ENCODE assay signal across 11 cellular contexts in the genomic region with DNA sequence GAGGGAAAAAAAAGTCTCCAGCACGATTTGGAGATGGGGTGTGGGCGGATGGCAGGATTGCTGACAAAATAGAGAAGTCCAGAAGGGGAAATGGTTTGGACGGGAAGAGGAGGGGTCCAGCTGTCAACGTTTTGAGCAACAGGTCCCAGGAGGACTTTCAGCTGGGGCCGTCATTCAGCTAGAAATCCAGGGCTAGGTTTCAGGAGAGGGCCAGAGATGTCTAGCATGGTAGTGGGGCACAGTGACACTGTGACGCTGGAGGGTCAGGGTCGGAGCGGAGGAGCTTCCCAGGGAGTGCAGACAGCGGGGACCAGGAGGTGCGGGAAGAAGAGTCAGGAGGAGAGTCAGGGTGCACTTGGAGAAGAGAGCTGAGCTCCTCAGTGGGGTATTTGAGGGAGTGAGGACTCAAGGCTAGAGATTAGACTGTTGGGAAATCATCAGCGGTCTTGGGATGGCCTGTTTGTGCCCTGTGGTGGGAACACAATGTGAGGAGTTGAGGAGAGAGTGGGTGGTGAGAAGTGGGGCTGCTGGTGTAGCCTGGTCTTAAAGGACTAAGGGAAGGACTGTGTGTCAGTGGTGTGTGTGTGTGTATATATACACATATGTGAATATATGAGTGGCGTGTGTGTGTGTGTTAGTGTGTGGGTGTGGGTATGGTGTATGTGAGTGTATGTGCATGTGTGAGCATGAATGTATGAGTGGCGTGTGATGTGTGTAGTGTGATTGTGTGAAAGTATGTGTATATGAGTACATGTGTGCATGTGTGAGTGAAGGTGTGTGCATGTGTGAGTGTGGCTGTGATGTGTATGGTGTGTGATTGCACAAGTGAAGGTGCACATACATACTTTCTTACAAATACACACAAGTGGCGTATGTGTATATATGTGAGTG. TPM values are rescaled to one million over a fixed set of nuclear protein-coding genes. Genes with fewer than 3 reads are reported as not detected.
DNase-seq lines count a peak whose midpoint lies in the region; ATAC-seq and TF ChIP-seq lines count a peak whose summit lies in the region.
"Had no signal": no experiment of that assay in that cellular context is flagged by ENCODE, and none has a peak within 500 bp of the region (broad histone marks: within the 10 kb centered on the region; RNA-seq: fewer than 3 reads in every experiment).

No MANE protein-coding gene starts in this region.

- H3K79me2 ChIP-seq in mesendoderm (ENCODE audit: control insufficient read depth, insufficient read depth, low read length), result peaks cover 58% of the 10 kb centered on the region

- H3K9me3 ChIP-seq in colonic mucosa, result no peaks in the 10 kb centered on the region
- no peaks in the 10 kb centered on the region for H3K9me3 ChIP-seq in upper lobe of right lung

- H3K4ac ChIP-seq in mesendoderm (ENCODE audit: low read depth, low read length), result no peak overlapping the region

- no peak overlapping the region for H3K27ac Mint-ChIP-seq in activated naive CD4-positive, alpha-beta T cell treated with anti-CD3 and anti-CD28 coated beads, Interleukin-2, amount 50 U/mL, for 72 hours
- H3K27ac Mint-ChIP-seq: mesothelial cell of epicardium, T-cell had no signal

- H2BK120ac ChIP-seq in mesendoderm (ENCODE audit: low read depth, low read length), result no peak overlapping the region

- WGBS in mesendoderm (ENCODE audit: extremely low coverage, insufficient coverage, low lambda C conversion rate), result 100% methylated on average over 2 of the region's 14 CpGs

- H3K9ac ChIP-seq in colonic mucosa (ENCODE audit: low read depth in 2 of 2, low read length in 2 of 2) (peak overlapping the region in 1 of 2 donors; percentile 2), mesendoderm (ENCODE audit: low read length) (peak overlapping the region; percentile 38)

- H3K27me3 ChIP-seq in colonic mucosa (no peaks in the 10 kb centered on the region), mesendoderm (ENCODE audit: insufficient read depth, low read length, poor library complexity) (no peaks in the 10 kb centered on the region), upper lobe of right lung (no peaks in the 10 kb centered on the region)

- no peak overlapping the region for H4K8ac ChIP-seq in mesendoderm (ENCODE audit: low read depth, low read length)

- no peak overlapping the region for H4K5ac ChIP-seq in mesendoderm (ENCODE audit: low read length)

- H3K9me3 Mint-ChIP-seq in activated naive CD4-positive, alpha-beta T cell treated with anti-CD3 and anti-CD28 coated beads, Interleukin-2, amount 50 U/mL, for 72 hours, result no peaks in the 10 kb centered on the region
- H3K9me3 Mint-ChIP-seq: activated T-cell treated with anti-CD3 and anti-CD28 coated beads, Interleukin-2, amount 50 U/mL, for 4 hours; mesothelial cell of epicardium; T-cell had no signal

- TF ChIP-seq CTCF in colonic mucosa (IDR thresholded peaks at IDR 0.05), result no peak
- no peak for TF ChIP-seq CTCF in upper lobe of right lung (IDR thresholded peaks at IDR 0.05)

- peaks cover 31% of the 10 kb centered on the region for H3K79me1 ChIP-seq in mesendoderm (ENCODE audit: low read length)

- DNase-seq in SIG-M5 treated with dmso at 0.1 percent for 504 hours (lab: John Stamatoyannopoulos, UW; ENCODE audit: unreplicated experiment) (peak; percentile 73), SIG-M5 (lab: John Stamatoyannopoulos, UW) (no peak), colonic mucosa (no peak), mesendoderm (no peak), upper lobe of right lung (peak; percentile 68)
- no peak for DNase-seq in effector CD8-positive, alpha-beta T cell (lab: John Stamatoyannopoulos, UW)
- no peak for DNase-seq in activated naive CD4-positive, alpha-beta T cell treated with anti-CD3 and anti-CD28 coated beads, Interleukin-2, amount 50 U/mL, for 72 hours (ENCODE audit: low spot score in 2 of 2)
- DNase-seq: activated T-cell treated with anti-CD3 and anti-CD28 coated beads, Interleukin-2, amount 50 U/mL, for 4 hours had no signal

- H3K4me1 ChIP-seq in colonic mucosa (peaks cover 7% of the 10 kb centered on the region), mesendoderm (ENCODE audit: control insufficient read depth, low read depth, low read length) (peaks cover 17% of the 10 kb centered on the region), upper lobe of right lung (peaks cover 51% of the 10 kb centered on the region)

- H3K27ac ChIP-seq in colonic mucosa, result peak overlapping the region; percentile 43
- H3K27ac ChIP-seq in mesendoderm (ENCODE audit: low read depth, low read length), result no peak overlapping the region
- peak overlapping the region; percentile 99 for H3K27ac ChIP-seq in upper lobe of right lung

- ATAC-seq in upper lobe of right lung (peak; percentile 1), HG03135 (IDR thresholded peaks at IDR 0.05; ENCODE audit: unreplicated experiment) (no peak)
- no peak for ATAC-seq in activated naive CD4-positive, alpha-beta T cell treated with anti-CD3 and anti-CD28 coated beads, Interleukin-2, amount 50 U/mL, for 72 hours

- H2BK5ac ChIP-seq in mesendoderm (ENCODE audit: low read length), result peak overlapping the region; percentile 45

- no peak overlapping the region for H2BK15ac ChIP-seq in mesendoderm (replicated peaks; ENCODE audit: low read depth)

- H3K56ac ChIP-seq in mesendoderm (ENCODE audit: low read length), result peak overlapping the region; percentile 46

- H3K36me3 ChIP-seq in colonic mucosa (no peaks in the 10 kb centered on the region), mesendoderm (ENCODE audit: control insufficient read depth, insufficient read depth, low read length) (peaks cover 21% of the 10 kb centered on the region), upper lobe of right lung (peaks cover 45% of the 10 kb centered on the region)

- no peak overlapping the region for H2AK5ac ChIP-seq in mesendoderm (ENCODE audit: low read length)

- H3K18ac ChIP-seq in mesendoderm (ENCODE audit: low read length), result no peak overlapping the region

- H3K4me3 ChIP-seq in colonic mucosa, result peak overlapping the region; percentile 89
- no peak overlapping the region for H3K4me3 ChIP-seq in mesendoderm (ENCODE audit: low read length)
- H3K4me3 ChIP-seq in upper lobe of right lung, result peak overlapping the region; percentile 98

- intact Hi-C loops in colonic mucosa (cut with DNase I), result loop anchor here (5.0 to 10.0 kb wide), 2 partner anchors 32 to 120 kb away; partner anchors contain the start of gene GSTK1
- intact Hi-C loops in upper lobe of right lung (cut with DNase I), result no loop called here

- no peak overlapping the region for H3K4me2 ChIP-seq in mesendoderm (ENCODE audit: low read length)

- H3K23ac ChIP-seq in mesendoderm (ENCODE audit: low read length), result peak overlapping the region; percentile 74

- peaks cover under 1 to 5% of the 10 kb centered on the region in 2 donors for H3K36me3 Mint-ChIP-seq in activated naive CD4-positive, alpha-beta T cell treated with anti-CD3 and anti-CD28 coated beads, Interleukin-2, amount 50 U/mL, for 72 hours

RNA-seq across cellular contexts. Expression of gene ZYX, which starts 3.8 kb away (rescaled TPM):
- total RNA-seq in colonic mucosa (100 to 1,000 TPM in 1 of 2 donors, 10 to 100 TPM in 1; 54.9 to 110 TPM), upper lobe of right lung (263 TPM)
- polyA plus RNA-seq in mesendoderm (2013, experiment 1 of 2), result 368 TPM
- 379 TPM for polyA plus RNA-seq in mesendoderm (2013, experiment 2 of 2)
- 100 to 1,000 TPM in 1 of 2 donors, 10 to 100 TPM in 1; 75.9 to 146 TPM for total RNA-seq in activated naive CD4-positive, alpha-beta T cell treated with anti-CD3 and anti-CD28 coated beads, Interleukin-2, amount 50 U/mL, for 72 hours

RNA-seq across cellular contexts. Expression of gene FAM131B, which starts 22.5 kb away (rescaled TPM):
- total RNA-seq in colonic mucosa (1 to 10 TPM in 1 of 2 donors, under 1 TPM in 1; 0.40 to 1.8 TPM), upper lobe of right lung (0.90 TPM)
- polyA plus RNA-seq in mesendoderm (2013, experiment 1 of 2), result 10.5 TPM
- polyA plus RNA-seq in mesendoderm (2013, experiment 2 of 2), result 10.1 TPM
- total RNA-seq in activated naive CD4-positive, alpha-beta T cell treated with anti-CD3 and anti-CD28 coated beads, Interleukin-2, amount 50 U/mL, for 72 hours, result 1 to 10 TPM in 1 of 2 donors, under 1 TPM in 1; 0.77 to 2.1 TPM

RNA-seq across cellular contexts. Expression of gene EPHA1, which starts 23.7 kb away (rescaled TPM):
- total RNA-seq in colonic mucosa (10 to 100 TPM; 16.0 to 18.4 TPM), upper lobe of right lung (13.9 TPM)
- polyA plus RNA-seq in mesendoderm (2013, experiment 1 of 2), result 85.6 TPM
- 80.8 TPM for polyA plus RNA-seq in mesendoderm (2013, experiment 2 of 2)
- total RNA-seq in activated naive CD4-positive, alpha-beta T cell treated with anti-CD3 and anti-CD28 coated beads, Interleukin-2, amount 50 U/mL, for 72 hours, result 1 to 10 TPM; 1.8 to 2.4 TPM

RNA-seq across cellular contexts. Expression of gene TAS2R60, which starts 58.3 kb away (rescaled TPM):
- total RNA-seq in colonic mucosa (not detected), upper lobe of right lung (not detected)
- polyA plus RNA-seq in mesendoderm (2013, experiment 1 of 2), result 0.15 TPM
- polyA plus RNA-seq in mesendoderm (2013, experiment 2 of 2), result 0.20 TPM
- not detected for total RNA-seq in activated naive CD4-positive, alpha-beta T cell treated with anti-CD3 and anti-CD28 coated beads, Interleukin-2, amount 50 U/mL, for 72 hours
- total RNA-seq: activated T-cell treated with anti-CD3 and anti-CD28 coated beads, Interleukin-2, amount 50 U/mL, for 4 hours; mesothelial cell of epicardium had no signal

Comparison
In these comparisons a context has a peak if more than half of its experiments do, and no peak if none do; other contexts are left out.
1. DNase-seq: peak in SIG-M5 treated with dmso at 0.1 percent for 504 hours (single experiment) and upper lobe of right lung (single experiment); none in SIG-M5 (single experiment), colonic mucosa (single experiment), mesendoderm (single experiment), effector CD8-positive, alpha-beta T cell (single experiment) and activated naive CD4-positive, alpha-beta T cell treated with anti-CD3 and anti-CD28 coated beads, Interleukin-2, amount 50 U/mL, for 72 hours (0 of 2).